Comparison of ENCODE assay signal across 8 cellular contexts in the genomic region with DNA sequence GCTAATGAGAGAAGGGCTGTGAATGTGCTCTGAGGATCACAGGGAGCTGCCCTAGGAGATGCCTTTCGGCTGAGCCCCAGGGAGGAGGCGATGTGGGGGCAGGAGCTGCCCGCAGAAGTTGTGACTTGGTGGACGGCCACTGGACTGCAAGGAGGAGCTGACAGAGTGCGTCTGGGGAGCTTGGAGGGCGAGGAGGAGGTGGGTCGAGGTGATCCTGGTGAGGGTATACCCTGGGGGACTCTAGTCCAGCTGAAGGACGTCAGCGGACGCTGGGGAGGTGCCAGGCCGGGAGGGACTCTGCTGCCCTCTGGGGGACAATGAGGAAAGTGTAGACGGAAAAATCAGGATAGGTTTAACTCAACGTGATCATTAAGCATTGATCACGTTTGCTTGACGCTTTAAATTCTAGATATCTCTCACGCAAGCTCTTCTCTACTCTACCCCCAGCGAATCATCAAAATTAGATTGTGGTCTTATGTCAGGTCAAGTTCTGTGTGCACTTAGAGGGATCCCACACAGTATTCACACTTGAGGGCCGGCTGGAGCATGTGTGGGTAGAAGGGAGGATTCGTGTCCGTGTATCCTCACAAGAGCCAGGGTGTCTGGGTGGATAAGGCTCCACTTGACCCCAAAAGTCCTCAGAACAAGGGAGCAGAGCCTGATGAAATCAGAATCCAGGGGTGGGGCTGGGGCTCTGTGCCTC. TPM values are rescaled to one million over a fixed set of nuclear protein-coding genes. Genes with fewer than 3 reads are reported as not detected.
DNase-seq lines count a peak whose midpoint lies in the region; ATAC-seq, FAIRE-seq and TF ChIP-seq lines count a peak whose summit lies in the region.

No MANE protein-coding gene starts in this region.

- H3K9me3 ChIP-seq in cardiac muscle cell (ENCODE audit: low read depth) (no peaks in the 10 kb centered on the region), gastrocnemius medialis (no peaks in the 10 kb centered on the region)

- no peaks in the 10 kb centered on the region for H3K4me1 ChIP-seq in cardiac muscle cell (ENCODE audit: low read depth)
- no peaks in the 10 kb centered on the region for H3K4me1 ChIP-seq in gastrocnemius medialis

- H3K4me3 ChIP-seq in cardiac muscle cell (no peak overlapping the region), bronchial epithelial cell (ENCODE audit: low read depth, low read length) (no peak overlapping the region), gastrocnemius medialis (no peak overlapping the region)

- DNase-seq in cardiac muscle cell (ENCODE audit: low read depth in 1 of 2, low spot score in 1 of 2) (peak in 1 of 2 donors; percentile 12), cardiac septum (ENCODE audit: low spot score) (no peak), NCI-H460 (ENCODE audit: extremely low read depth, low read depth) (peak; percentile 13), bronchial epithelial cell (ENCODE audit: low read depth) (peak; percentile 8), retina (peak; percentile 40), DMS79 (lab: John Stamatoyannopoulos, UW) (no peak), gastrocnemius medialis (no peak)

- no peak for TF ChIP-seq POLR2A in gastrocnemius medialis (IDR thresholded peaks at IDR 0.05)

- intact Hi-C loops in cardiac septum (cut with DNase I) (no loop called here), gastrocnemius medialis (cut with DNase I; ENCODE audit: low total_unique reads) (no loop called here)

- TF ChIP-seq CTCF in cardiac muscle cell (IDR thresholded peaks at IDR 0.05; ENCODE audit: low read depth, low read length) (peak; percentile 70), bronchial epithelial cell (IDR thresholded peaks at IDR 0.05; ENCODE audit: insufficient read depth, low read length, severe bottlenecking) (peak; percentile 81), gastrocnemius medialis (IDR thresholded peaks at IDR 0.05 in 4 of 5, conservative IDR thresholded peaks at IDR 0.05 in 1 of 5) (no peak)

- H3K36me3 ChIP-seq in cardiac muscle cell (no peaks in the 10 kb centered on the region), bronchial epithelial cell (ENCODE audit: control insufficient read depth, insufficient read depth, low read length) (no peaks in the 10 kb centered on the region), gastrocnemius medialis (no peaks in the 10 kb centered on the region)

- ATAC-seq in gastrocnemius medialis (no peak), GM18868 (IDR thresholded peaks at IDR 0.05; ENCODE audit: unreplicated experiment) (no peak)

- H3K27ac ChIP-seq in cardiac muscle cell, result no peak overlapping the region
- H3K27ac ChIP-seq in gastrocnemius medialis, result no peak overlapping the region

- H3K27me3 ChIP-seq in cardiac muscle cell, result no peaks in the 10 kb centered on the region
- no peaks in the 10 kb centered on the region for H3K27me3 ChIP-seq in bronchial epithelial cell (ENCODE audit: control insufficient read depth, insufficient read depth, low read length)
- H3K27me3 ChIP-seq in gastrocnemius medialis, result peaks cover 0 to 2% (median 0%) of the 10 kb centered on the region in 3 donors

- in situ Hi-C loops in gastrocnemius medialis (cut with MboI; ENCODE audit: low sequenced_read_pairs in 4 of 4), result no loop called here

- FAIRE-seq in bronchial epithelial cell (lab: Jason Lieb, UNC), result peak; percentile 66

RNA-seq across cellular contexts. Expression of gene CEACAM7, which starts 3.3 kb away (rescaled TPM):
- total RNA-seq in cardiac muscle cell (not detected in 2 replicates), cardiac septum (not detected), bronchial epithelial cell (0.79 and 7.3 TPM in 2 replicates), gastrocnemius medialis (1 to 10 TPM in 1 of 4 donors, not detected in 3; 5.7 TPM)
- not detected in 2 replicates for polyA plus RNA-seq in cardiac muscle cell
- total RNA-seq in NCI-H460 (2014; rRNA removed; shearing (Covaris generic)), result not detected in 2 replicates
- not detected in 2 replicates for polyA plus RNA-seq in NCI-H460 (2014; cell fraction: nucleus; rRNA removed)

RNA-seq across cellular contexts. Expression of gene CEACAM5, which starts 17.0 kb away (rescaled TPM):
- total RNA-seq in cardiac muscle cell (not detected in 2 replicates), cardiac septum (0.19 TPM), bronchial epithelial cell (11.6 and 40.6 TPM in 2 replicates), gastrocnemius medialis (1 to 10 TPM in 1 of 4 donors, not detected in 3; 5.0 TPM)
- polyA plus RNA-seq in cardiac muscle cell, result not detected in 2 replicates
- not detected in 2 replicates for total RNA-seq in NCI-H460 (2014; rRNA removed; shearing (Covaris generic))
- polyA plus RNA-seq in NCI-H460 (2014; cell fraction: nucleus; rRNA removed), result not detected in 2 replicates

Comparison
In these comparisons a context has a peak if more than half of its experiments do, and no peak if none do; other contexts are left out.
1. DNase-seq: peak in NCI-H460 (single experiment), bronchial epithelial cell (single experiment) and retina (single experiment); none in cardiac septum (single experiment), DMS79 (single experiment) and gastrocnemius medialis (0 of 2).
2. CTCF ChIP-seq: peak in cardiac muscle cell (single experiment) and bronchial epithelial cell (single experiment); none in gastrocnemius medialis (0 of 5).